In genomic region chr15:89749951-89750559, GRCh38 we compare ENCODE assay signal across 8 cellular contexts. TPM values are rescaled to one million over a fixed set of nuclear protein-coding genes. Genes with fewer than 3 reads are reported as not detected.
A peak's percentile ranks its signal among the peaks of the same experiment; 100 is the strongest.
DNase-seq lines count a peak whose midpoint lies in the region; ATAC-seq and TF ChIP-seq lines count a peak whose summit lies in the region.

No MANE protein-coding gene starts in this region.

- TF ChIP-seq CTCF in OCI-LY3 (IDR thresholded peaks at IDR 0.05; ENCODE audit: low read depth, low read length): no peak
- TF ChIP-seq CTCF in natural killer cell (IDR thresholded peaks at IDR 0.05): no peak
- TF ChIP-seq CTCF in GM10266 (IDR thresholded peaks at IDR 0.05; ENCODE audit: control insufficient read depth, insufficient read depth, low read depth, missing control alignments): no peak

- peak overlapping the region; percentile 57 to 77 (median 68) for H3K4me3 ChIP-seq in BLaER1 treated with 17β-estradiol and CSF1 and Interleukin-3, amounts not matched to agents 10 nM and 100 nM
- H3K4me3 ChIP-seq in OCI-LY3 (ENCODE audit: low read length): peak overlapping the region; percentile 84

- H4K20me1 ChIP-seq in BLaER1 treated with 17β-estradiol and CSF1 and Interleukin-3, amounts not matched to agents 10 nM and 100 nM: peaks cover 0 to 14% (median 0%) of the 10 kb centered on the region in 11 experiments; a peak in 3 of 22 replicates
- H4K20me1 ChIP-seq in OCI-LY3 (ENCODE audit: insufficient read depth, low read length): no peaks in the 10 kb centered on the region

- H3K79me2 ChIP-seq in OCI-LY3 (ENCODE audit: low read length): peaks cover 5% of the 10 kb centered on the region

- DNase-seq in natural killer cell: no peak
- DNase-seq in epidermal melanocyte (ENCODE audit: insufficient read length, low spot score): no peak
- no peak for DNase-seq in GM10266 (ENCODE audit: extremely low spot score)

- H3K9me3 Mint-ChIP-seq in dendritic cell treated with granulocyte-macrophage colony-stimulating factor and Interleukin-4, amounts not matched to agents 40 ng/mL and 50 ng/mL, for 4 days: no peaks in the 10 kb centered on the region
- H3K9me3 Mint-ChIP-seq in natural killer cell: no peaks in the 10 kb centered on the region

- peak overlapping the region; percentile 62 for H2AFZ ChIP-seq in OCI-LY3 (ENCODE audit: low read depth, low read length)

- peak overlapping the region; percentile 60 for H3K4me3 Mint-ChIP-seq in dendritic cell treated with granulocyte-macrophage colony-stimulating factor and Interleukin-4, amounts not matched to agents 40 ng/mL and 50 ng/mL, for 4 days
- H3K4me3 Mint-ChIP-seq in natural killer cell: peak overlapping the region; percentile 85

- no peaks in the 10 kb centered on the region for H3K9me3 ChIP-seq in BLaER1 treated with 17β-estradiol and CSF1 and Interleukin-3, amounts not matched to agents 10 nM and 100 nM (replicated peaks in 1 of 11)
- H3K9me3 ChIP-seq in OCI-LY3 (ENCODE audit: insufficient read depth, low read length): no peaks in the 10 kb centered on the region

- H3K27ac ChIP-seq in BLaER1 treated with 17β-estradiol and CSF1 and Interleukin-3, amounts not matched to agents 10 nM and 100 nM: peak overlapping the region in 3 of 11 experiments; percentile 27 to 43 (median 37); a peak in 4 of 22 replicates
- peak overlapping the region; percentile 41 for H3K27ac ChIP-seq in OCI-LY3 (ENCODE audit: low read length)

- H3K4me1 Mint-ChIP-seq in dendritic cell treated with granulocyte-macrophage colony-stimulating factor and Interleukin-4, amounts not matched to agents 40 ng/mL and 50 ng/mL, for 4 days (ENCODE audit: low read depth): peaks cover 4% of the 10 kb centered on the region
- H3K4me1 Mint-ChIP-seq in natural killer cell: peaks cover 0 to 4% of the 10 kb centered on the region in 2 donors

- intact Hi-C loops in dendritic cell treated with granulocyte-macrophage colony-stimulating factor and Interleukin-4, amounts not matched to agents 40 ng/mL and 50 ng/mL, for 4 days (cut with micrococcal nuclease): no loop called here
- intact Hi-C loops in natural killer cell (cut with micrococcal nuclease): loop anchor here (1.0 kb wide), 1 partner anchor 10 kb away; no protein-coding TSS in a partner anchor

- H3K36me3 ChIP-seq in BLaER1 treated with 17β-estradiol and CSF1 and Interleukin-3, amounts not matched to agents 10 nM and 100 nM: no peaks in the 10 kb centered on the region
- no peaks in the 10 kb centered on the region for H3K36me3 ChIP-seq in OCI-LY3 (replicated peaks; ENCODE audit: low read depth, low read length)

- H3K9ac ChIP-seq in BLaER1 treated with 17β-estradiol and CSF1 and Interleukin-3, amounts not matched to agents 10 nM and 100 nM: peak overlapping the region; percentile 68 to 84 (median 77)
- peak overlapping the region; percentile 87 for H3K9ac ChIP-seq in OCI-LY3 (ENCODE audit: low read length)

- peak overlapping the region; percentile 12 for H3K27ac Mint-ChIP-seq in dendritic cell treated with granulocyte-macrophage colony-stimulating factor and Interleukin-4, amounts not matched to agents 40 ng/mL and 50 ng/mL, for 4 days
- peak overlapping the region in 1 of 2 donors; percentile 58 for H3K27ac Mint-ChIP-seq in natural killer cell

- peaks cover 15 to 39% (median 31%) of the 10 kb centered on the region in 10 experiments; a peak in 19 of 20 replicates for H3K4me1 ChIP-seq in BLaER1 treated with 17β-estradiol and CSF1 and Interleukin-3, amounts not matched to agents 10 nM and 100 nM
- H3K4me1 ChIP-seq in OCI-LY3 (ENCODE audit: low read length): peaks cover 13% of the 10 kb centered on the region

- peaks cover 44% of the 10 kb centered on the region for H3K27me3 Mint-ChIP-seq in dendritic cell treated with granulocyte-macrophage colony-stimulating factor and Interleukin-4, amounts not matched to agents 40 ng/mL and 50 ng/mL, for 4 days
- H3K27me3 Mint-ChIP-seq in natural killer cell (ENCODE audit: low read depth in 2 of 2): peaks cover 0 to 7% of the 10 kb centered on the region in 2 donors

- H3K36me3 Mint-ChIP-seq in dendritic cell treated with granulocyte-macrophage colony-stimulating factor and Interleukin-4, amounts not matched to agents 40 ng/mL and 50 ng/mL, for 4 days (ENCODE audit: low read depth): no peaks in the 10 kb centered on the region
- H3K36me3 Mint-ChIP-seq in natural killer cell: no peaks in the 10 kb centered on the region

- peaks cover 28 to 48% (median 40%) of the 10 kb centered on the region in 11 experiments for H3K27me3 ChIP-seq in BLaER1 treated with 17β-estradiol and CSF1 and Interleukin-3, amounts not matched to agents 10 nM and 100 nM
- no peaks in the 10 kb centered on the region for H3K27me3 ChIP-seq in OCI-LY3 (ENCODE audit: low read depth, low read length)

- ATAC-seq in GM21390 (IDR thresholded peaks at IDR 0.05; ENCODE audit: unreplicated experiment) (peak; percentile 1), natural killer cell (no peak), GM21360 (IDR thresholded peaks at IDR 0.05; ENCODE audit: unreplicated experiment) (no peak)

- H3K4me2 ChIP-seq in BLaER1 treated with 17β-estradiol and CSF1 and Interleukin-3, amounts not matched to agents 10 nM and 100 nM: peak overlapping the region; percentile 93 to 99 (median 96)
- peak overlapping the region; percentile 90 for H3K4me2 ChIP-seq in OCI-LY3 (ENCODE audit: low read length)

RNA-seq across cellular contexts. Expression of gene MESP1, which starts 1.0 kb away (rescaled TPM):
- total RNA-seq in natural killer cell: 1 to 10 TPM in 2 of 3 donors, under 1 TPM in 1; 0.45 to 2.9 (median 2.5) TPM

RNA-seq across cellular contexts. Expression of gene MESP2, which starts 26.1 kb away (rescaled TPM):
- not detected for total RNA-seq in natural killer cell

RNA-seq across cellular contexts. Expression of gene WDR93, which starts 59.4 kb away (rescaled TPM):
- under 1 TPM in 2 of 3 donors, not detected in 1; 0.25 to 0.38 TPM for total RNA-seq in natural killer cell

RNA-seq across cellular contexts. Expression of gene PEX11A, which starts 59.5 kb away (rescaled TPM):
- total RNA-seq in natural killer cell: 1 to 10 TPM; 2.0 to 3.1 (median 3.1) TPM
